Comparison of ENCODE assay signal across 18 cellular contexts in the genomic region with DNA sequence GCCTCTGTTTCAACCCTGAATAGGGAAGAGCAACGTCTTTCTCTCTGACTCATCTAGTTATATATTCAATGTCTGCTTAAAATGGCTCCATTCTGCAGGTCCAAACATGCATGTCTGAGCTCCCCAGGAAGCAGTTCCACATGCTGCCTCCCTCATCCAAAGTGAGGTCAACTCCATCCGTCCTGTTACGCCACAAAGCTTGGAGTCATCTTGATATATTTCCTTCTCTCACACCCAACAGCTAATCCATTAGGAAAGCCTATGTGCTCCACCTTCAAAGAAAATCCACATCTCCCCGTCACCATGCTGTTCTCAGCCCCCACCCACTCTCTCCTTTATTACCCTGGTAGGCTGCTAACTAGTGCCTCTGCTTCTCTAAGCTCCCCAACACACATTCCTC.
"Had no signal": no experiment of that assay in that cellular context is flagged by ENCODE, and none has a peak within 500 bp of the region (broad histone marks: within the 10 kb centered on the region; RNA-seq: fewer than 3 reads in every experiment).

No MANE protein-coding gene starts in this region.

- H3K27me3 ChIP-seq: gastrocnemius medialis, tibial nerve, uterus had no signal

- ATAC-seq: activated CD8-positive, alpha-beta T cell treated with anti-CD3 and anti-CD28 coated beads for 36 hours; activated naive CD4-positive, alpha-beta T cell treated with anti-CD3 and anti-CD28 coated beads, Interleukin-2, amount 50 U/mL, for 72 hours; gastrocnemius medialis; left lobe of liver; natural killer cell treated with Interleukin-12 subunit alpha and Interleukin-12 subunit beta and Interleukin-15 and Interleukin-18, amount 100 ng/mL, for 72 hours; WTC11 had no signal

- H3K27ac ChIP-seq: gastrocnemius medialis, tibial nerve, uterus had no signal

- H3K36me3 ChIP-seq: gastrocnemius medialis, tibial nerve, uterus had no signal

- H3K4me1 ChIP-seq: gastrocnemius medialis, tibial nerve, uterus had no signal

- H3K9me3 ChIP-seq: gastrocnemius medialis, tibial nerve, uterus had no signal

- DNase-seq: activated CD4-positive, alpha-beta T cell treated with anti-CD3 and anti-CD28 coated beads for 4 hours; activated CD8-positive, alpha-beta T cell treated with anti-CD3 and anti-CD28 coated beads for 36 hours; activated effector memory CD4-positive, alpha-beta T cell treated with anti-CD3 and anti-CD28 coated beads, Interleukin-2, amount 50 U/mL, for 16 hours; activated T-cell treated with anti-CD3 and anti-CD28 coated beads, Interleukin-2, amount 50 U/mL, for 48 hours; amygdala; cerebellar nuclear complex; effector CD8-positive, alpha-beta T cell; gastrocnemius medialis; mesenchymal stem cell; stimulated activated CD4-positive, alpha-beta T cell treated with anti-CD3 and anti-CD28 coated beads, Interleukin-15, amount 100 ng/mL, for 24 hours; stimulated activated CD4-positive, alpha-beta T cell treated with anti-CD3 and anti-CD28 coated beads, Interleukin-4, amount 100 ng/mL, for 24 hours; stimulated activated naive CD4-positive, alpha-beta T cell; uterus had no signal

- H3K4me3 ChIP-seq: gastrocnemius medialis, tibial nerve, uterus had no signal
